In genomic region chr4:163110442-163110841, GRCh38 we compare ENCODE assay signal across 16 cellular contexts. TPM values are rescaled to one million over a fixed set of nuclear protein-coding genes. Genes with fewer than 3 reads are reported as not detected.
A peak's percentile ranks its signal among the peaks of the same experiment; 100 is the strongest.
DNase-seq lines count a peak whose midpoint lies in the region; ATAC-seq, FAIRE-seq and TF ChIP-seq lines count a peak whose summit lies in the region.
"Had no signal": no experiment of that assay in that cellular context is flagged by ENCODE, and none has a peak within 500 bp of the region (broad histone marks: within the 10 kb centered on the region; RNA-seq: fewer than 3 reads in every experiment).

No MANE protein-coding gene starts in this region.

- H3K4me1 Mint-ChIP-seq in activated CD4-positive, alpha-beta T cell treated with anti-CD3 and anti-CD28 coated beads, Interleukin-2, amount 10 ng/mL, durations not matched to agents 24 days and 14 days: peaks cover 23% of the 10 kb centered on the region
- H3K4me1 Mint-ChIP-seq in activated B cell treated with CpG ODN at 0.5 μM for 24 hours: peaks cover 17% of the 10 kb centered on the region

- no peak for TF ChIP-seq CTCF in activated B cell treated with CpG ODN at 0.5 μM for 24 hours (IDR thresholded peaks at IDR 0.05)

- CTCF ChIA-PET in activated B cell treated with CpG ODN at 0.5 μM for 24 hours (lab: Charles Lee): no interaction called here

- peak; percentile 43 for ATAC-seq in GM21390 (IDR thresholded peaks at IDR 0.05; ENCODE audit: unreplicated experiment)
- peak; percentile 51 for ATAC-seq in HG02973 (IDR thresholded peaks at IDR 0.05; ENCODE audit: unreplicated experiment)
- ATAC-seq in activated B cell treated with CpG ODN at 0.5 μM for 24 hours (ENCODE audit: low read depth): no peak
- ATAC-seq: upper lobe of right lung had no signal

- DNase-seq in activated CD4-positive, alpha-beta T cell treated with anti-CD3 and anti-CD28 coated beads, Interleukin-2, amount 10 ng/mL, durations not matched to agents 24 days and 14 days: no peak
- DNase-seq in activated CD4-positive, alpha-beta T cell treated with anti-CD3 and anti-CD28 coated beads, Interleukin-2, amount 50 U/mL, for 48 hours: no peak
- DNase-seq in activated B cell treated with CpG ODN at 0.5 μM for 24 hours (no peak), SIG-M5 treated with dmso at 0.1 percent for 504 hours (lab: John Stamatoyannopoulos, UW; ENCODE audit: unreplicated experiment) (no peak), HTR-8/SVneo (ENCODE audit: insufficient read length, low spot score) (no peak), NCI-H82 (lab: John Stamatoyannopoulos, UW) (no peak)
- DNase-seq: activated CD8-positive, alpha-beta memory T cell treated with anti-CD3 and anti-CD28 coated beads, Interleukin-2, amount 50 U/mL, for 48 hours; mesenchymal stem cell; stimulated activated CD4-positive, alpha-beta T cell treated with anti-CD3 and anti-CD28 coated beads, Interleukin-12 subunit alpha, Interleukin-12 subunit beta, amount 100 ng/mL, for 4 hours; T1000; upper lobe of right lung had no signal

- peak overlapping the region; percentile 41 for H3K27ac Mint-ChIP-seq in activated CD4-positive, alpha-beta T cell treated with anti-CD3 and anti-CD28 coated beads, Interleukin-2, amount 10 ng/mL, durations not matched to agents 24 days and 14 days
- peak overlapping the region; percentile 67 for H3K27ac Mint-ChIP-seq in activated B cell treated with CpG ODN at 0.5 μM for 24 hours

- no peaks in the 10 kb centered on the region for H3K27me3 Mint-ChIP-seq in activated CD4-positive, alpha-beta T cell treated with anti-CD3 and anti-CD28 coated beads, Interleukin-2, amount 10 ng/mL, durations not matched to agents 24 days and 14 days
- no peaks in the 10 kb centered on the region for H3K27me3 Mint-ChIP-seq in activated B cell treated with CpG ODN at 0.5 μM for 24 hours

- H3K9me3 Mint-ChIP-seq in activated CD4-positive, alpha-beta T cell treated with anti-CD3 and anti-CD28 coated beads, Interleukin-2, amount 10 ng/mL, durations not matched to agents 24 days and 14 days: peaks cover 6% of the 10 kb centered on the region
- no peaks in the 10 kb centered on the region for H3K9me3 Mint-ChIP-seq in activated B cell treated with CpG ODN at 0.5 μM for 24 hours

- no peak overlapping the region for H3K4me3 Mint-ChIP-seq in activated CD4-positive, alpha-beta T cell treated with anti-CD3 and anti-CD28 coated beads, Interleukin-2, amount 10 ng/mL, durations not matched to agents 24 days and 14 days
- no peak overlapping the region for H3K4me3 Mint-ChIP-seq in activated B cell treated with CpG ODN at 0.5 μM for 24 hours

- H3K36me3 Mint-ChIP-seq in activated CD4-positive, alpha-beta T cell treated with anti-CD3 and anti-CD28 coated beads, Interleukin-2, amount 10 ng/mL, durations not matched to agents 24 days and 14 days (ENCODE audit: low read depth): peaks cover 7% of the 10 kb centered on the region
- no peaks in the 10 kb centered on the region for H3K36me3 Mint-ChIP-seq in activated B cell treated with CpG ODN at 0.5 μM for 24 hours (ENCODE audit: low read depth)

- POLR2A ChIA-PET in activated B cell treated with CpG ODN at 0.5 μM for 24 hours (lab: Charles Lee): no interaction called here

- no peak for FAIRE-seq in HTR-8/SVneo (lab: Jason Lieb, UNC)
- FAIRE-seq: colon, H54, RCC 7860 had no signal

- intact Hi-C loops in activated CD4-positive, alpha-beta T cell treated with anti-CD3 and anti-CD28 coated beads, Interleukin-2, amount 10 ng/mL, durations not matched to agents 24 days and 14 days (cut with micrococcal nuclease): loop anchor here (2.0 kb wide), 1 partner anchor 56 kb away; the partner anchor contains the start of gene NAF1
- intact Hi-C loops in activated B cell treated with CpG ODN at 0.5 μM for 24 hours (cut with micrococcal nuclease): no loop called here

RNA-seq across cellular contexts. Expression of gene NAF1, which starts 56.2 kb away (rescaled TPM):
- total RNA-seq in activated CD4-positive, alpha-beta T cell treated with anti-CD3 and anti-CD28 coated beads, Interleukin-2, amount 10 ng/mL, durations not matched to agents 24 days and 14 days: 44.5 and 44.6 TPM in 2 replicates
- 21.1 and 22.7 TPM in 2 replicates for total RNA-seq in activated B cell treated with CpG ODN at 0.5 μM for 24 hours
